9 cellular contexts compared by ENCODE assay signal in the genomic region with DNA sequence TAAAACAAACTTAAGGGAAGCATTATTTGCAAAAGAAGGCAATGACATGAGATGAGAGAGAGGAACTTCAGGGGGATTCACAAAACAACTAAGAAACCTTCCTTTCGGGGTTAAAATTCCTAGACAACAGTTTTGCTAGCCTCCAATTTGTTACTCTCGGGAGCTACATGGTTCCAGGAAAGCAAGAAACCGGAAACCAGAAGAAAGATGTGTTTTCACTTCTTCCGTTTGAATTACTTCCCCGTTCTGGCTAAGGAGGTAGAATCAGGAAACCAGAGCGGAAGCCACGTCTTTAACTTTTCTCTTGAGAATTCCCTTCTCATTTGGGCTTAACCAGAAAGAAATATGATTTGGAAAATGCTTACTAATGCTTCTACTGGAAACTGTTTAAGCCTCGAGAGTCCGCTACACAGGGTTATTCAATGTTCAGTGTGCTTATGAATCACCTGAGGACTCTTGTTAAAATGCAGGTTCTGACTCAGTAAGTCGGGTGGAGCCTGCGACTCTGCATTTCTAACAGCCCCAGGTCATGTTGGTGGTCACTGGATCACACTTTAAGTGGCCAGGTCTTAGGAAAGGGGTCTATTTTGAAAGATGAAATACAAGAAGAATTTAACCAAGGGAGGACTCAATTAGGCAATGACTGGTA. TPM values are rescaled to one million over a fixed set of nuclear protein-coding genes. Genes with fewer than 3 reads are reported as not detected.
A peak's percentile ranks its signal among the peaks of the same experiment; 100 is the strongest.
DNase-seq lines count a peak whose midpoint lies in the region; ATAC-seq and FAIRE-seq lines count a peak whose summit lies in the region.
"Had no signal": no experiment of that assay in that cellular context is flagged by ENCODE, and none has a peak within 500 bp of the region (broad histone marks: within the 10 kb centered on the region; RNA-seq: fewer than 3 reads in every experiment).

No MANE protein-coding gene starts in this region.

- peak; percentile 87 for FAIRE-seq in GM19239 (lab: Jason Lieb, UNC)

- peak; percentile 91 to 98 for ATAC-seq in activated naive CD4-positive, alpha-beta T cell treated with anti-CD3 and anti-CD28 coated beads, Interleukin-2, amount 50 U/mL, for 72 hours
- ATAC-seq: SK-N-SH treated with all-trans-retinoic acid at 6 μM for 48 hours had no signal

- peak overlapping the region; percentile 41 to 48 for H3K27ac Mint-ChIP-seq in activated naive CD4-positive, alpha-beta T cell treated with anti-CD3 and anti-CD28 coated beads, Interleukin-2, amount 50 U/mL, for 72 hours

- H3K4me3 ChIP-seq in skeletal muscle cell (ENCODE audit: low read depth, low read length) = peak overlapping the region; percentile 17

- DNase-seq in GM19239 (ENCODE audit: insufficient read length, low spot score) (no peak), KBM-7 (peak; percentile 79), skeletal muscle cell (ENCODE audit: low read depth) (no peak), putamen (ENCODE audit: low spot score) (no peak), NCI-H2081 treated with DMSO at 0.1 percent for 48 hours (lab: John Stamatoyannopoulos, UW) (no peak)
- peak in 1 of 2 donors; percentile 15 for DNase-seq in activated naive CD4-positive, alpha-beta T cell treated with anti-CD3 and anti-CD28 coated beads, Interleukin-2, amount 50 U/mL, for 72 hours (ENCODE audit: low spot score in 2 of 2)
- no peak for DNase-seq in stimulated activated naive CD4-positive, alpha-beta T cell (lab: John Stamatoyannopoulos, UW)
- DNase-seq: substantia nigra had no signal

- no peaks in the 10 kb centered on the region for H3K36me3 Mint-ChIP-seq in activated naive CD4-positive, alpha-beta T cell treated with anti-CD3 and anti-CD28 coated beads, Interleukin-2, amount 50 U/mL, for 72 hours

- H3K9me3 Mint-ChIP-seq in activated naive CD4-positive, alpha-beta T cell treated with anti-CD3 and anti-CD28 coated beads, Interleukin-2, amount 50 U/mL, for 72 hours = no peaks in the 10 kb centered on the region

- in situ Hi-C loops in KBM-7 (cut with MboI; ENCODE audit: low pct_unique_long_range_greater_than_20kb, low sequenced_read_pairs) = no loop called here

RNA-seq across cellular contexts. Expression of gene MCOLN3, which starts 43.5 kb away (rescaled TPM):
- total RNA-seq in activated naive CD4-positive, alpha-beta T cell treated with anti-CD3 and anti-CD28 coated beads, Interleukin-2, amount 50 U/mL, for 72 hours = under 1 TPM; 0.16 to 0.27 TPM
